Comparison of ENCODE assay signal across 9 cellular contexts in genomic region chr22:38842512-38843200, GRCh38. TPM values are rescaled to one million over a fixed set of nuclear protein-coding genes. Genes with fewer than 3 reads are reported as not detected.
DNase-seq lines count a peak whose midpoint lies in the region; ATAC-seq and TF ChIP-seq lines count a peak whose summit lies in the region.
"Had no signal": no experiment of that assay in that cellular context is flagged by ENCODE, and none has a peak within 500 bp of the region (broad histone marks: within the 10 kb centered on the region; RNA-seq: fewer than 3 reads in every experiment).

No MANE protein-coding gene starts in this region.

- no peaks in the 10 kb centered on the region for H3K36me3 Mint-ChIP-seq in natural killer cell treated with Interleukin-12 subunit alpha and Interleukin-12 subunit beta and Interleukin-15 and Interleukin-18, amount 100 ng/mL, for 72 hours

- peaks cover 0 to 20% of the 10 kb centered on the region in 2 donors for H3K4me1 Mint-ChIP-seq in natural killer cell treated with Interleukin-12 subunit alpha and Interleukin-12 subunit beta and Interleukin-15 and Interleukin-18, amount 100 ng/mL, for 72 hours (ENCODE audit: low read depth in 2 of 2)

- peaks cover 23 to 27% of the 10 kb centered on the region in 2 donors for H3K27me3 Mint-ChIP-seq in natural killer cell treated with Interleukin-12 subunit alpha and Interleukin-12 subunit beta and Interleukin-15 and Interleukin-18, amount 100 ng/mL, for 72 hours

- H3K36me3 ChIP-seq in A673 (ENCODE audit: insufficient read depth, low read length, poor library complexity, severe bottlenecking) (peaks cover 2% of the 10 kb centered on the region), HUES6 (ENCODE audit: control insufficient read depth, insufficient read depth, low read length) (no peaks in the 10 kb centered on the region)

- H3K9ac ChIP-seq in HUES6 (ENCODE audit: low read length): peak overlapping the region; percentile 57

- no peak for DNase-seq in A673 (ENCODE audit: low spot score)
- no peak for DNase-seq in coronary artery (ENCODE audit: low spot score)
- no peak for DNase-seq in natural killer cell treated with Interleukin-12 subunit alpha and Interleukin-12 subunit beta and Interleukin-15 and Interleukin-18, amount 100 ng/mL, for 72 hours (ENCODE audit: low spot score)
- DNase-seq in activated effector memory CD4-positive, alpha-beta T cell treated with anti-CD3 and anti-CD28 coated beads, Interleukin-2, amount 50 U/mL, for 16 hours: no peak
- no peak for DNase-seq in left colon
- DNase-seq: NCI-H1048 had no signal

- ATAC-seq in natural killer cell treated with Interleukin-12 subunit alpha and Interleukin-12 subunit beta and Interleukin-15 and Interleukin-18, amount 100 ng/mL, for 72 hours: no peak
- no peak for ATAC-seq in HG03457 (IDR thresholded peaks at IDR 0.05; ENCODE audit: unreplicated experiment)
- ATAC-seq in HG03342 (IDR thresholded peaks at IDR 0.05; ENCODE audit: unreplicated experiment): no peak
- no peak for ATAC-seq in left colon

- no peaks in the 10 kb centered on the region for H3K9me3 Mint-ChIP-seq in natural killer cell treated with Interleukin-12 subunit alpha and Interleukin-12 subunit beta and Interleukin-15 and Interleukin-18, amount 100 ng/mL, for 72 hours

- POLR2A ChIA-PET in A673 (lab: Charles Lee; ENCODE audit: low non-redundant PET): interaction anchor here (0.6 kb wide), 1 partner anchor 74 kb away, joined by 4 read pairs; no protein-coding TSS in a partner anchor

- H3K9me3 ChIP-seq in A673 (ENCODE audit: low read depth, low read length, poor library complexity, severe bottlenecking): no peaks in the 10 kb centered on the region
- no peaks in the 10 kb centered on the region for H3K9me3 ChIP-seq in HUES6 (ENCODE audit: control insufficient read depth, insufficient read depth, low read depth, low read length)

- H3K27ac ChIP-seq in A673 (ENCODE audit: low read depth, low read length, poor library complexity, severe bottlenecking): peak overlapping the region; percentile 90
- no peak overlapping the region for H3K27ac ChIP-seq in HUES6 (ENCODE audit: low read depth, low read length)
- peak overlapping the region; percentile 72 to 96 for H3K27ac ChIP-seq in coronary artery

- H3K27ac Mint-ChIP-seq in natural killer cell treated with Interleukin-12 subunit alpha and Interleukin-12 subunit beta and Interleukin-15 and Interleukin-18, amount 100 ng/mL, for 72 hours: peak overlapping the region; percentile 19 to 63

- BruUV-seq in A673 (replicated peaks; lab: Mats Ljungman, UMichigan): no TSS peak

- peak overlapping the region; percentile 80 for H3K4me3 Mint-ChIP-seq in natural killer cell treated with Interleukin-12 subunit alpha and Interleukin-12 subunit beta and Interleukin-15 and Interleukin-18, amount 100 ng/mL, for 72 hours

- CTCF ChIA-PET in A673 (lab: Charles Lee): interaction anchor here (0.6 to 2.3 kb wide), 2 partner anchors 74 to 162 kb away, joined by 3 to 27 read pairs; no protein-coding TSS in a partner anchor

- TF ChIP-seq CTCF in A673 (conservative IDR thresholded peaks at IDR 0.05; ENCODE audit: low read depth, low read length) (no peak), coronary artery (IDR thresholded peaks at IDR 0.05) (no peak)

- peak overlapping the region; percentile 98 for H3K4me3 ChIP-seq in A673 (ENCODE audit: low read depth, low read length, poor library complexity, severe bottlenecking)
- peak overlapping the region; percentile 66 for H3K4me3 ChIP-seq in HUES6 (ENCODE audit: low read depth, low read length)
- peak overlapping the region; percentile 89 for H3K4me3 ChIP-seq in coronary artery

- H3K27me3 ChIP-seq in A673 (replicated peaks; ENCODE audit: insufficient read depth, low read depth, low read length, poor library complexity) (no peaks in the 10 kb centered on the region), HUES6 (ENCODE audit: control insufficient read depth, insufficient read depth, low read length) (peaks cover 55% of the 10 kb centered on the region)

- intact Hi-C loops in A673 (cut with micrococcal nuclease; ENCODE audit: unreplicated experiment) (no loop called here), left colon (cut with DNase I, micrococcal nuclease) (loop anchor here in 1 of 2 donors (10.0 kb wide), 1 partner anchor 58 kb away; no protein-coding TSS in a partner anchor)

- H3K4me1 ChIP-seq in A673 (ENCODE audit: insufficient read depth, low read length, poor library complexity, severe bottlenecking) (peaks cover 33% of the 10 kb centered on the region), HUES6 (ENCODE audit: control insufficient read depth, insufficient read depth, low read length) (peaks cover 5% of the 10 kb centered on the region; the same call in 1 of the 2 replicates)

RNA-seq across cellular contexts. Expression of gene NPTXR, which starts 1.2 kb away (rescaled TPM):
- total RNA-seq in A673 (2021): 116 and 129 TPM in 2 replicates
- 1 to 10 TPM; 1.3 to 1.5 TPM for total RNA-seq in natural killer cell treated with Interleukin-12 subunit alpha and Interleukin-12 subunit beta and Interleukin-15 and Interleukin-18, amount 100 ng/mL, for 72 hours
- 1 to 10 TPM in 1 of 2 donors, under 1 TPM in 1; 0.46 to 2.5 TPM for total RNA-seq in left colon

RNA-seq across cellular contexts. Expression of gene CBX6, which starts 29.4 kb away (rescaled TPM):
- 111 and 119 TPM in 2 replicates for total RNA-seq in A673 (2021)
- 100 to 1,000 TPM in 1 of 2 donors, 10 to 100 TPM in 1; 95.2 to 137 TPM for total RNA-seq in natural killer cell treated with Interleukin-12 subunit alpha and Interleukin-12 subunit beta and Interleukin-15 and Interleukin-18, amount 100 ng/mL, for 72 hours
- total RNA-seq in left colon: 10 to 100 TPM in 1 of 2 donors, 1 to 10 TPM in 1; 6.8 to 28.4 TPM

RNA-seq across cellular contexts. Expression of gene DNAL4, which starts 48.7 kb away (rescaled TPM):
- total RNA-seq in A673 (2021) (51.7 and 59.1 TPM in 2 replicates), left colon (10 to 100 TPM; 14.4 to 16.8 TPM)
- 10 to 100 TPM in 1 of 2 donors, 1 to 10 TPM in 1; 9.0 to 11.0 TPM for total RNA-seq in natural killer cell treated with Interleukin-12 subunit alpha and Interleukin-12 subunit beta and Interleukin-15 and Interleukin-18, amount 100 ng/mL, for 72 hours

Comparison
In these comparisons a context has a peak if more than half of its experiments do, and no peak if none do; other contexts are left out.
1. RNA of gene NPTXR, which starts 1.2 kb away (total RNA-seq): 116 to 129 TPM in A673; 0.46 to 2.5 TPM in left colon and 1.3 to 1.5 TPM in natural killer cell treated with Interleukin-12 subunit alpha and Interleukin-12 subunit beta and Interleukin-15 and Interleukin-18, amount 100 ng/mL, for 72 hours; every median in the first group is over 10 times any median in the second.
2. Peak in every context shown above with its lines, with median percentiles within 50 percentile points of each other: H3K4me3 ChIP-seq.